ENCODE assay signal across 11 cellular contexts in genomic region chr9:137665697-137666504, GRCh38. TPM values are rescaled to one million over a fixed set of nuclear protein-coding genes. Genes with fewer than 3 reads are reported as not detected.
DNase-seq lines count a peak whose midpoint lies in the region; ATAC-seq, FAIRE-seq and TF ChIP-seq lines count a peak whose summit lies in the region.
"Had no signal": no experiment of that assay in that cellular context is flagged by ENCODE, and none has a peak within 500 bp of the region (broad histone marks: within the 10 kb centered on the region; RNA-seq: fewer than 3 reads in every experiment).

No MANE protein-coding gene starts in this region.

- no peak for ATAC-seq in CD4-positive, alpha-beta T cell (ENCODE audit: poor library complexity)
- ATAC-seq in PC-3 (no peak), T-cell (replicated peaks in 1 of 4) (no peak)

- no peaks in the 10 kb centered on the region for H3K27me3 ChIP-seq in CD4-positive, alpha-beta T cell (ENCODE audit: control insufficient read depth, insufficient read depth, low read length)
- H3K27me3 ChIP-seq in astrocyte (ENCODE audit: insufficient read depth, low read length) (no peaks in the 10 kb centered on the region), PC-3 (ENCODE audit: low read length) (no peaks in the 10 kb centered on the region)
- H3K27me3 ChIP-seq: Peyer's patch had no signal

- intact Hi-C loops in CD4-positive, alpha-beta T cell (cut with DNase I, micrococcal nuclease): no loop called here
- intact Hi-C loops in PC-3 (cut with micrococcal nuclease): no loop called here
- intact Hi-C loops in activated T-helper 1 cell treated with anti-CD3 and anti-CD28 coated beads, Interleukin-12 subunit alpha, Interleukin-12 subunit beta, Interleukin-2, Interleukin-4 antibody, amounts not matched to agents 30 ng/mL and 10 ng/mL and 1 ng/mL, durations not matched to agents 14 hours and 24 hours and 36 hours (cut with micrococcal nuclease): no loop called here

- H3K9me3 Mint-ChIP-seq in CD4-positive, alpha-beta T cell: no peaks in the 10 kb centered on the region
- H3K9me3 Mint-ChIP-seq in astrocyte (ENCODE audit: unreplicated experiment) (peaks cover 2% of the 10 kb centered on the region), T-cell (no peaks in the 10 kb centered on the region)
- no peaks in the 10 kb centered on the region for H3K9me3 Mint-ChIP-seq in activated T-helper 1 cell treated with anti-CD3 and anti-CD28 coated beads, Interleukin-12 subunit alpha, Interleukin-12 subunit beta, Interleukin-2, Interleukin-4 antibody, amounts not matched to agents 30 ng/mL and 10 ng/mL and 1 ng/mL, durations not matched to agents 14 hours and 24 hours and 36 hours

- CTCF ChIA-PET in CD4-positive, alpha-beta T cell (lab: Charles Lee): no interaction called here
- CTCF ChIA-PET in PC-3 (lab: Charles Lee): no interaction called here
- CTCF ChIA-PET in T-cell (lab: Charles Lee): interaction anchor here in 1 of 2 donors (0.7 kb wide), 1 partner anchor 17 kb away, joined by 3 read pairs; no protein-coding TSS in a partner anchor

- no peak overlapping the region for H3K9ac ChIP-seq in astrocyte (ENCODE audit: low read length)
- no peak overlapping the region for H3K9ac ChIP-seq in PC-3 (ENCODE audit: low read length)

- POLR2A ChIA-PET in CD4-positive, alpha-beta T cell (lab: Charles Lee): no interaction called here
- POLR2A ChIA-PET in PC-3 (lab: Charles Lee; ENCODE audit: unreplicated experiment): no interaction called here
- POLR2A ChIA-PET in T-cell (lab: Charles Lee): no interaction called here

- BruUV-seq in PC-3 (replicated peaks; lab: Mats Ljungman, UMichigan): no TSS peak

- H3F3A ChIP-seq in PC-3 (ENCODE audit: low read length, unreplicated experiment): peaks cover 3% of the 10 kb centered on the region

- peaks cover 57% of the 10 kb centered on the region for H3K4me1 Mint-ChIP-seq in CD4-positive, alpha-beta T cell (ENCODE audit: low read depth)
- H3K4me1 Mint-ChIP-seq in astrocyte (ENCODE audit: low read depth, unreplicated experiment): peaks cover 16% of the 10 kb centered on the region
- H3K4me1 Mint-ChIP-seq in activated T-helper 1 cell treated with anti-CD3 and anti-CD28 coated beads, Interleukin-12 subunit alpha, Interleukin-12 subunit beta, Interleukin-2, Interleukin-4 antibody, amounts not matched to agents 30 ng/mL and 10 ng/mL and 1 ng/mL, durations not matched to agents 14 hours and 24 hours and 36 hours (ENCODE audit: low read depth): peaks cover 25% of the 10 kb centered on the region
- H3K4me1 Mint-ChIP-seq in T-cell: peaks cover 55 to 68% (median 61%) of the 10 kb centered on the region in 3 donors

- no peak overlapping the region for H3K27ac ChIP-seq in CD4-positive, alpha-beta T cell (ENCODE audit: low read depth, low read length)
- no peak overlapping the region for H3K27ac ChIP-seq in astrocyte (ENCODE audit: low read depth, low read length)
- H3K27ac ChIP-seq in PC-3 (ENCODE audit: low read length): no peak overlapping the region

- H3K4me1 ChIP-seq in astrocyte (ENCODE audit: insufficient read depth, low read length) (peaks cover 19% of the 10 kb centered on the region), PC-3 (ENCODE audit: insufficient read depth, low read length) (peaks cover 15% of the 10 kb centered on the region)

- H3K4me3 ChIP-seq in astrocyte (ENCODE audit: insufficient read depth, low read depth, low read length): no peak overlapping the region
- H3K4me3 ChIP-seq in PC-3 (ENCODE audit: low read length): no peak overlapping the region
- H3K4me3 ChIP-seq: Peyer's patch had no signal

- H3K36me3 Mint-ChIP-seq in CD4-positive, alpha-beta T cell (ENCODE audit: low read depth): peaks cover 42% of the 10 kb centered on the region
- H3K36me3 Mint-ChIP-seq in astrocyte (ENCODE audit: low read depth, unreplicated experiment) (peaks cover 13% of the 10 kb centered on the region), T-cell (peaks cover 17% of the 10 kb centered on the region)
- peaks cover 15% of the 10 kb centered on the region for H3K36me3 Mint-ChIP-seq in activated T-helper 1 cell treated with anti-CD3 and anti-CD28 coated beads, Interleukin-12 subunit alpha, Interleukin-12 subunit beta, Interleukin-2, Interleukin-4 antibody, amounts not matched to agents 30 ng/mL and 10 ng/mL and 1 ng/mL, durations not matched to agents 14 hours and 24 hours and 36 hours (ENCODE audit: low read depth)

- H3K79me2 ChIP-seq in astrocyte (ENCODE audit: insufficient read depth, low read length): peaks cover 81% of the 10 kb centered on the region
- H3K79me2 ChIP-seq in PC-3 (ENCODE audit: low read length): peaks cover 70% of the 10 kb centered on the region

- H3K36me3 ChIP-seq in astrocyte (ENCODE audit: insufficient read depth, low read length): no peaks in the 10 kb centered on the region
- no peaks in the 10 kb centered on the region; the same call in 1 of the 2 replicates for H3K36me3 ChIP-seq in PC-3 (ENCODE audit: low read depth, low read length)

- no peaks in the 10 kb centered on the region for H3K27me3 Mint-ChIP-seq in CD4-positive, alpha-beta T cell
- H3K27me3 Mint-ChIP-seq in astrocyte (ENCODE audit: low read depth, unreplicated experiment) (no peaks in the 10 kb centered on the region), T-cell (no peaks in the 10 kb centered on the region)
- H3K27me3 Mint-ChIP-seq in activated T-helper 1 cell treated with anti-CD3 and anti-CD28 coated beads, Interleukin-12 subunit alpha, Interleukin-12 subunit beta, Interleukin-2, Interleukin-4 antibody, amounts not matched to agents 30 ng/mL and 10 ng/mL and 1 ng/mL, durations not matched to agents 14 hours and 24 hours and 36 hours (ENCODE audit: insufficient read depth): no peaks in the 10 kb centered on the region

- H2AFZ ChIP-seq in astrocyte (ENCODE audit: low read depth, low read length): peak overlapping the region; percentile 3
- H2AFZ ChIP-seq in PC-3 (ENCODE audit: low read length): no peak overlapping the region

- H4K20me1 ChIP-seq in astrocyte (ENCODE audit: insufficient read depth, low read length): peaks cover 88% of the 10 kb centered on the region
- H4K20me1 ChIP-seq in PC-3 (ENCODE audit: low read length): no peaks in the 10 kb centered on the region

- peak overlapping the region; percentile 33 for H3K27ac Mint-ChIP-seq in CD4-positive, alpha-beta T cell
- H3K27ac Mint-ChIP-seq in astrocyte (ENCODE audit: unreplicated experiment) (peak overlapping the region; percentile 34), T-cell (no peak overlapping the region)
- H3K27ac Mint-ChIP-seq in activated T-helper 1 cell treated with anti-CD3 and anti-CD28 coated beads, Interleukin-12 subunit alpha, Interleukin-12 subunit beta, Interleukin-2, Interleukin-4 antibody, amounts not matched to agents 30 ng/mL and 10 ng/mL and 1 ng/mL, durations not matched to agents 14 hours and 24 hours and 36 hours: no peak overlapping the region

- FAIRE-seq in astrocyte (lab: Jason Lieb, UNC): no peak

- TF ChIP-seq CTCF in CD4-positive, alpha-beta T cell (IDR thresholded peaks at IDR 0.05): no peak
- TF ChIP-seq CTCF in astrocyte (IDR thresholded peaks at IDR 0.05; ENCODE audit: insufficient read depth, low read depth, low read length) (peak; percentile 26), PC-3 (conservative IDR thresholded peaks at IDR 0.05; ENCODE audit: low read depth, low read length) (no peak)

- no peaks in the 10 kb centered on the region for H3K9me3 ChIP-seq in CD4-positive, alpha-beta T cell (ENCODE audit: control insufficient read depth, low read length)
- H3K9me3 ChIP-seq in astrocyte (ENCODE audit: insufficient read depth, low read depth, low read length) (no peaks in the 10 kb centered on the region), PC-3 (ENCODE audit: low read length) (no peaks in the 10 kb centered on the region)
- H3K9me3 ChIP-seq: Peyer's patch had no signal

- H3K4me2 ChIP-seq in astrocyte (ENCODE audit: low read length) (peak overlapping the region; percentile 34), PC-3 (ENCODE audit: low read length) (no peak overlapping the region)

- H3K4me3 Mint-ChIP-seq in CD4-positive, alpha-beta T cell: no peak overlapping the region
- H3K4me3 Mint-ChIP-seq in astrocyte (ENCODE audit: unreplicated experiment) (no peak overlapping the region), T-cell (no peak overlapping the region)
- H3K4me3 Mint-ChIP-seq in activated T-helper 1 cell treated with anti-CD3 and anti-CD28 coated beads, Interleukin-12 subunit alpha, Interleukin-12 subunit beta, Interleukin-2, Interleukin-4 antibody, amounts not matched to agents 30 ng/mL and 10 ng/mL and 1 ng/mL, durations not matched to agents 14 hours and 24 hours and 36 hours: no peak overlapping the region

- no peak for DNase-seq in CD4-positive, alpha-beta T cell
- DNase-seq in astrocyte (ENCODE audit: low read depth) (no peak), iPS-NIHi11 (ENCODE audit: low spot score) (peak; percentile 58), retina (peak; percentile 85), PC-3 (no peak), NCI-H2171 (lab: John Stamatoyannopoulos, UW) (no peak), T-cell (no peak)
- no peak for DNase-seq in activated T-helper 1 cell treated with anti-CD3 and anti-CD28 coated beads, Interleukin-12 subunit alpha, Interleukin-12 subunit beta, Interleukin-2, Interleukin-4 antibody, amounts not matched to agents 30 ng/mL and 10 ng/mL and 1 ng/mL, durations not matched to agents 14 hours and 24 hours and 36 hours (ENCODE audit: low spot score)
- DNase-seq: activated naive CD4-positive, alpha-beta T cell; stimulated activated CD4-positive, alpha-beta T cell treated with anti-CD3 and anti-CD28 coated beads, Interleukin-2, amount 100 ng/mL, for 48 hours had no signal

- H3K9me2 ChIP-seq in PC-3 (replicated peaks; ENCODE audit: low read length): no peaks in the 10 kb centered on the region

RNA-seq across cellular contexts. Expression of gene EHMT1, which starts 47.1 kb away (rescaled TPM):
- 10 to 100 TPM; 80.6 to 87.8 TPM for total RNA-seq in CD4-positive, alpha-beta T cell
- total RNA-seq in astrocyte (56.4 and 64.5 TPM in 2 replicates), PC-3 (2014; rRNA removed) (42.8 and 76.3 TPM in 2 replicates), T-cell (100 to 1,000 TPM; 113 to 124 (median 121) TPM)
- 97.0 and 98.1 TPM in 2 replicates for total RNA-seq in activated T-helper 1 cell treated with anti-CD3 and anti-CD28 coated beads, Interleukin-12 subunit alpha, Interleukin-12 subunit beta, Interleukin-2, Interleukin-4 antibody, amounts not matched to agents 30 ng/mL and 10 ng/mL and 1 ng/mL, durations not matched to agents 14 hours and 24 hours and 36 hours

Comparison
In these comparisons a context has a peak if more than half of its experiments do, and no peak if none do; other contexts are left out.
1. DNase-seq: peak in iPS-NIHi11 (single experiment) and retina (single experiment); none in CD4-positive, alpha-beta T cell (0 of 10), astrocyte (single experiment), PC-3 (single experiment), NCI-H2171 (single experiment), activated T-helper 1 cell treated with anti-CD3 and anti-CD28 coated beads, Interleukin-12 subunit alpha, Interleukin-12 subunit beta, Interleukin-2, Interleukin-4 antibody, amounts not matched to agents 30 ng/mL and 10 ng/mL and 1 ng/mL, durations not matched to agents 14 hours and 24 hours and 36 hours (single experiment) and T-cell (0 of 34).
2. H3K27ac Mint-ChIP-seq: peak in CD4-positive, alpha-beta T cell (single experiment) and astrocyte (single experiment); none in activated T-helper 1 cell treated with anti-CD3 and anti-CD28 coated beads, Interleukin-12 subunit alpha, Interleukin-12 subunit beta, Interleukin-2, Interleukin-4 antibody, amounts not matched to agents 30 ng/mL and 10 ng/mL and 1 ng/mL, durations not matched to agents 14 hours and 24 hours and 36 hours (single experiment) and T-cell (0 of 2).